ENCODE assay signal across 8 cellular contexts in the genomic region with DNA sequence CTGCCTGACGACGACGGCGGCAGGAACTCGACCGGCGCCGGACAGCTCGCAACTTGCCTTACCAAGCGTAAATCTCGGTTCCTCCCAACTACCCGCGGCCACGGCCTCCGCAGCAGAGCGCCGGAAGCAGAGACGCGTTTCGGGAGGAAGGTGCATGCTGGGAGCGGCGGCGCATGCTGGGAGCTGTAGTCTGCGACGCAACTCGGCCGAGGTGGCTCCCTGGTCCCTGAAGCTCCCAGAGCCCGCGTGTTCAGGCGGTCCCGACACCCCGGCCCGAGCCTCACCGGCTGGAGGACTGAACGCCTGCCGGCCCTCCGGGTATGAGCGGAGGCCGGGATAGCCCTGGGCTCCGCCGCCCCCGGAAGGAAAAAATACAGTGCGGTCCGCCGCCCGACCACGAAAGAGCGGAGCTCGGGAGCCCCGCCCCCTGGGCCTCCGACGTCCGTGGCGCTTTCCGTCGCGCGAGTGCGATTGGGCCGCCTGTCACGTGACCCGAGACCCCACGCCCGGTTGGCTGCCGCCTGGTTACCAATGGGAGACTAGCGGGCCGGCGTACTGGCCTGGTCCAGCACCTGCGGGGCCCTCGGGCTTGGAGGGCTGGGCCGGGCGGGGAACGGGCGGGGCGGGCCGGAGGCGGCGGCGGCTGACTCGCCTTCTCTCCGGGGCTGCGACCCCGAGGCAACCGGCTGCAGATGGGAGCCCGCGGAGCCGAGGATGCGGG. TPM values are rescaled to one million over a fixed set of nuclear protein-coding genes. Genes with fewer than 3 reads are reported as not detected.
A peak's percentile ranks its signal among the peaks of the same experiment; 100 is the strongest.
DNase-seq lines count a peak whose midpoint lies in the region; ATAC-seq, FAIRE-seq and TF ChIP-seq lines count a peak whose summit lies in the region.

A gene with protein sequence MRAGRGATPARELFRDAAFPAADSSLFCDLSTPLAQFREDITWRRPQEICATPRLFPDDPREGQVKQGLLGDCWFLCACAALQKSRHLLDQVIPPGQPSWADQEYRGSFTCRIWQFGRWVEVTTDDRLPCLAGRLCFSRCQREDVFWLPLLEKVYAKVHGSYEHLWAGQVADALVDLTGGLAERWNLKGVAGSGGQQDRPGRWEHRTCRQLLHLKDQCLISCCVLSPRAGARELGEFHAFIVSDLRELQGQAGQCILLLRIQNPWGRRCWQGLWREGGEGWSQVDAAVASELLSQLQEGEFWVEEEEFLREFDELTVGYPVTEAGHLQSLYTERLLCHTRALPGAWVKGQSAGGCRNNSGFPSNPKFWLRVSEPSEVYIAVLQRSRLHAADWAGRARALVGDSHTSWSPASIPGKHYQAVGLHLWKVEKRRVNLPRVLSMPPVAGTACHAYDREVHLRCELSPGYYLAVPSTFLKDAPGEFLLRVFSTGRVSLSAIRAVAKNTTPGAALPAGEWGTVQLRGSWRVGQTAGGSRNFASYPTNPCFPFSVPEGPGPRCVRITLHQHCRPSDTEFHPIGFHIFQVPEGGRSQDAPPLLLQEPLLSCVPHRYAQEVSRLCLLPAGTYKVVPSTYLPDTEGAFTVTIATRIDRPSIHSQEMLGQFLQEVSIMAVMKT (plus strand): TSS at position 537 of the 721 bp plus-strand sequence. CDS start 178 bp downstream, at position 715.

- peak; percentile 95 for DNase-seq in EL
- peak; percentile 97 for DNase-seq in H54 (ENCODE audit: insufficient read length, low spot score)
- peak; percentile 95 for DNase-seq in activated T-helper 9 cell treated with anti-CD3 and anti-CD28 coated beads, Interleukin-2, amount 50 U/mL, for 16 hours (ENCODE audit: low read depth)
- peak; percentile 92 for DNase-seq in fibroblast of the aortic adventitia (ENCODE audit: low read depth)
- peak; percentile 97 for DNase-seq in nephron progenitor cell
- DNase-seq in stimulated activated naive CD8-positive, alpha-beta T cell treated with anti-CD3 and anti-CD28 coated beads, Interleukin-15, amount 100 ng/mL, for 72 hours, result peak; percentile 96 to 97

- peak within 1 kb of the TSS; percentile 98 for H3K4me2 ChIP-seq in Loucy (ENCODE audit: low read depth, low read length, poor library complexity, severe bottlenecking)

- peaks cover 3% of the 10 kb centered on the region; the same call in 1 of the 2 replicates for H3K36me3 ChIP-seq in Loucy (ENCODE audit: insufficient read depth, low read length)

- TF ChIP-seq POLR2A in H54 (IDR thresholded peaks at IDR 0.05; ENCODE audit: low read depth, low read length) (peak; percentile 73), Raji (IDR thresholded peaks at IDR 0.05; ENCODE audit: insufficient read depth, low read depth, low read length) (peak; percentile 79)

- H3K79me2 ChIP-seq in Loucy (ENCODE audit: insufficient read depth, low read length), result peaks cover 77% of the 10 kb centered on the region

- peaks cover 46% of the 10 kb centered on the region for H3K4me1 ChIP-seq in Loucy (ENCODE audit: insufficient read depth, low read length, poor library complexity, severe bottlenecking)

- H3K27me3 Mint-ChIP-seq in nephron progenitor cell (ENCODE audit: low read depth, poor library complexity), result peaks cover 3% of the 10 kb centered on the region
- no peaks in the 10 kb centered on the region for H3K27me3 Mint-ChIP-seq in stimulated activated naive CD8-positive, alpha-beta T cell treated with anti-CD3 and anti-CD28 coated beads, Interleukin-15, amount 100 ng/mL, for 72 hours

- TF ChIP-seq CTCF in Loucy (conservative IDR thresholded peaks at IDR 0.05; ENCODE audit: low read length) (no peak), fibroblast of the aortic adventitia (IDR thresholded peaks at IDR 0.05; ENCODE audit: insufficient read depth, low read length) (no peak), nephron progenitor cell (IDR thresholded peaks at IDR 0.05) (no peak)

- peaks cover 24% of the 10 kb centered on the region for H3K36me3 Mint-ChIP-seq in nephron progenitor cell (ENCODE audit: low read depth)

- H3K4me3 Mint-ChIP-seq in nephron progenitor cell, result peak within 1 kb of the TSS; percentile 99
- H3K4me3 Mint-ChIP-seq in stimulated activated naive CD8-positive, alpha-beta T cell treated with anti-CD3 and anti-CD28 coated beads, Interleukin-15, amount 100 ng/mL, for 72 hours, result peak within 1 kb of the TSS; percentile 94 to 99

- H3K9me2 ChIP-seq in Loucy (replicated peaks; ENCODE audit: low read depth, low read length), result no peaks in the 10 kb centered on the region

- peak within 1 kb of the TSS; percentile 97 for H3K27ac Mint-ChIP-seq in nephron progenitor cell
- peak within 1 kb of the TSS; percentile 91 to 92 for H3K27ac Mint-ChIP-seq in stimulated activated naive CD8-positive, alpha-beta T cell treated with anti-CD3 and anti-CD28 coated beads, Interleukin-15, amount 100 ng/mL, for 72 hours

- H4K20me1 ChIP-seq in Loucy (ENCODE audit: insufficient read depth, low read length, poor library complexity, severe bottlenecking), result peaks cover 45% of the 10 kb centered on the region

- peak within 1 kb of the TSS; percentile 86 for H3K9ac ChIP-seq in Loucy (ENCODE audit: low read depth, low read length, poor library complexity, severe bottlenecking)

- peak within 1 kb of the TSS; percentile 97 for H2AFZ ChIP-seq in Loucy (ENCODE audit: low read length)

- H3K4me3 ChIP-seq in Loucy (ENCODE audit: low read length, poor library complexity, severe bottlenecking) (peak within 1 kb of the TSS; percentile 99), fibroblast of the aortic adventitia (ENCODE audit: low read depth, low read length) (peak within 1 kb of the TSS; percentile 99)

- no peaks in the 10 kb centered on the region for H3K27me3 ChIP-seq in Loucy (ENCODE audit: insufficient read depth, low read length, poor library complexity, severe bottlenecking)

- H3K9me3 ChIP-seq in Loucy (ENCODE audit: insufficient read depth, low read depth, low read length), result no peaks in the 10 kb centered on the region

- peaks cover 10% of the 10 kb centered on the region for H3K9me3 Mint-ChIP-seq in nephron progenitor cell
- H3K9me3 Mint-ChIP-seq in stimulated activated naive CD8-positive, alpha-beta T cell treated with anti-CD3 and anti-CD28 coated beads, Interleukin-15, amount 100 ng/mL, for 72 hours, result peaks cover 0 to 4% of the 10 kb centered on the region in 2 donors

- peak; percentile 93 for ATAC-seq in stimulated activated naive CD8-positive, alpha-beta T cell treated with anti-CD3 and anti-CD28 coated beads, Interleukin-15, amount 100 ng/mL, for 72 hours

- H3K4me1 Mint-ChIP-seq in nephron progenitor cell, result peaks cover 37% of the 10 kb centered on the region
- H3K4me1 Mint-ChIP-seq in stimulated activated naive CD8-positive, alpha-beta T cell treated with anti-CD3 and anti-CD28 coated beads, Interleukin-15, amount 100 ng/mL, for 72 hours, result peaks cover 60% of the 10 kb centered on the region

- no peaks in the 10 kb centered on the region for H3F3A ChIP-seq in Loucy (ENCODE audit: low read depth)

- FAIRE-seq in H54 (lab: Jason Lieb, UNC), result no peak

RNA-seq across cellular contexts. Expression of the gene that starts here (rescaled TPM):
- total RNA-seq in fibroblast of the aortic adventitia (ENCODE audit: low replicate concordance), result 14.3 and 44.2 TPM in 2 replicates

Comparison
In these comparisons a context has a peak if more than half of its experiments do, and no peak if none do; other contexts are left out.
1. Peak in every context shown above with its lines: DNase-seq, ATAC-seq and H3K4me3 ChIP-seq.